ENCODE assay signal across 10 cellular contexts in genomic region chr1:27563407-27564263, GRCh38. TPM values are rescaled to one million over a fixed set of nuclear protein-coding genes. Genes with fewer than 3 reads are reported as not detected.
DNase-seq lines count a peak whose midpoint lies in the region; ATAC-seq, FAIRE-seq and TF ChIP-seq lines count a peak whose summit lies in the region.
"Had no signal": no experiment of that assay in that cellular context is flagged by ENCODE, and none has a peak within 500 bp of the region (broad histone marks: within the 10 kb centered on the region; RNA-seq: fewer than 3 reads in every experiment).

No MANE protein-coding gene starts in this region.

- in situ Hi-C loops in HepG2 (cut with HindIII; ENCODE audit: extremely low pct_ligation_motif_present, low pct_unique_long_range_greater_than_20kb): no loop called here

- intact Hi-C loops in HepG2 (cut with micrococcal nuclease; ENCODE audit: unreplicated experiment) (loop anchor here (5.0 kb wide), 1 partner anchor 99 kb away; no protein-coding TSS in a partner anchor), testis (cut with DNase I; ENCODE audit: low total_unique reads) (no loop called here)

- H3K4me2 ChIP-seq in HepG2 (ENCODE audit: low read depth, low read length): peak overlapping the region; percentile 86

- no peak overlapping the region for H2AFZ ChIP-seq in HepG2 (ENCODE audit: low read length)

- H3K27ac Mint-ChIP-seq in HFFc6: peak overlapping the region; percentile 89

- ATAC-seq in HepG2: peak; percentile 82
- no peak for ATAC-seq in GM21737 (IDR thresholded peaks at IDR 0.05; ENCODE audit: unreplicated experiment)
- no peak for ATAC-seq in GM21723 (IDR thresholded peaks at IDR 0.05; ENCODE audit: unreplicated experiment)
- ATAC-seq in HG03039 (IDR thresholded peaks at IDR 0.05; ENCODE audit: unreplicated experiment): no peak

- BruUV-seq in HepG2 (replicated peaks; lab: Mats Ljungman, UMichigan): no TSS peak

- H3K9me3 Mint-ChIP-seq in HFFc6: no peaks in the 10 kb centered on the region

- peaks cover 82% of the 10 kb centered on the region for H3K4me1 ChIP-seq in HepG2 (ENCODE audit: insufficient read depth, low read length)
- peaks cover 83% of the 10 kb centered on the region for H3K4me1 ChIP-seq in testis

- CTCF ChIA-PET in HepG2 (lab: Yijun Ruan, JAX; ENCODE audit: low intra/inter-chr PET ratio, low total read pairs): no interaction called here

- TF ChIP-seq EP300 in HepG2 (IDR thresholded peaks at IDR 0.05; ENCODE audit: low read depth in 2 of 2, low read length in 2 of 2): peak; percentile 40 to 88; a peak in 3 of 4 replicates
- TF ChIP-seq EP300 in HepG2 (CRISPR knock-in tag; IDR thresholded peaks at IDR 0.05; ENCODE audit: borderline replicate concordance): peak; percentile 88

- H3K27me3 ChIP-seq in HepG2 (ENCODE audit: control insufficient read depth in 1 of 2, insufficient read depth in 2 of 2, low read length in 2 of 2) (no peaks in the 10 kb centered on the region), testis (no peaks in the 10 kb centered on the region)

- H4K20me1 ChIP-seq in HepG2 (ENCODE audit: insufficient read depth, low read length): no peaks in the 10 kb centered on the region

- no peaks in the 10 kb centered on the region for H3K36me3 Mint-ChIP-seq in HFFc6 (ENCODE audit: low read depth)

- TF ChIP-seq POLR2A in HepG2 (IDR thresholded peaks at IDR 0.05; ENCODE audit: insufficient read depth in 1 of 2, low read depth in 2 of 2, low read length in 2 of 2) (peak in 1 of 2 experiments; percentile 42; a peak in 2 of 4 replicates), testis (IDR thresholded peaks at IDR 0.05) (no peak)

- WGBS in HepG2 (ENCODE audit: low lambda C conversion rate): 17% methylated on average over 5 of the region's 10 CpGs
- 49 to 54% methylated on average over 7 to 10 of the region's 10 CpGs for WGBS in testis, 2 donors

- H3K4me1 Mint-ChIP-seq in HFFc6 (ENCODE audit: low read depth): peaks cover 83% of the 10 kb centered on the region

- H3K4me3 Mint-ChIP-seq in HFFc6: peak overlapping the region; percentile 64

- H3K4me3 ChIP-seq in HepG2 (replicated peaks in 1 of 3; ENCODE audit: insufficient read depth in 1 of 3, low read depth in 2 of 3, low read length in 3 of 3) (peak overlapping the region in 2 of 3 experiments; percentile 8 to 57; a peak in 3 of 6 replicates), testis (no peak overlapping the region)

- TF ChIP-seq CTCF in HFFc6 (IDR thresholded peaks at IDR 0.05): no peak
- TF ChIP-seq CTCF in HepG2 (CRISPR knock-in tag; IDR thresholded peaks at IDR 0.05): peak; percentile 43
- TF ChIP-seq CTCF in testis (IDR thresholded peaks at IDR 0.05): no peak

- H3K9me3 ChIP-seq in HepG2 (ENCODE audit: low read length) (no peaks in the 10 kb centered on the region), testis (no peaks in the 10 kb centered on the region)

- peaks cover 19% of the 10 kb centered on the region for H3K79me2 ChIP-seq in HepG2 (ENCODE audit: insufficient read depth, low read length)

- H3K27ac ChIP-seq in caudate nucleus (ENCODE audit: low read depth, low read length) (peak overlapping the region; percentile 87), HepG2 (ENCODE audit: extremely low read length, insufficient read depth, low read length) (peak overlapping the region; percentile 95), testis (peak overlapping the region; percentile 71 to 92)

- POLR2A ChIA-PET in HepG2 (lab: Yijun Ruan, JAX): interaction anchor here (0.7 to 3.4 kb wide), 25 partner anchors 9 to 257 kb away, joined by 3 to 48 read pairs (median 7); partner anchors contain the start of genes AHDC1, FAM76A, IFI6 and WASF2

- TF ChIP-seq RAD21 in HepG2 (CRISPR knock-in tag; IDR thresholded peaks at IDR 0.05): peak; percentile 51

- H3K27me3 Mint-ChIP-seq in HFFc6 (ENCODE audit: insufficient read depth): peaks cover 4% of the 10 kb centered on the region

- FAIRE-seq in HepG2 (lab: Jason Lieb, UNC): peak; percentile 99

- H3K36me3 ChIP-seq in HepG2 (replicated peaks in 1 of 2; ENCODE audit: control insufficient read depth in 1 of 2, insufficient read depth in 2 of 2, low read length in 2 of 2): peaks cover 0 to 5% of the 10 kb centered on the region in 2 experiments; a peak in 1 of 5 replicates
- H3K36me3 ChIP-seq in testis (ENCODE audit: low read depth, missing control alignments): no peaks in the 10 kb centered on the region

- H3K9ac ChIP-seq in HepG2 (ENCODE audit: insufficient read depth, low read depth, low read length): peak overlapping the region; percentile 76

- DNase-seq in HFFc6: peak; percentile 60
- peak in 8 of 61 donors; percentile 17 to 64 (median 24) for DNase-seq in caudate nucleus (lab: John Stamatoyannopoulos, UW)
- DNase-seq in HepG2 (ENCODE audit: low spot score): peak; percentile 95
- peak; percentile 76 for DNase-seq in testis
- no peak for DNase-seq in SIG-M5 treated with dmso at 0.1 percent for 504 hours (lab: John Stamatoyannopoulos, UW; ENCODE audit: unreplicated experiment)
- DNase-seq: activated CD8-positive, alpha-beta memory T cell treated with anti-CD3 and anti-CD28 coated beads, Interleukin-2, amount 50 U/mL, for 4 hours; stimulated activated naive CD4-positive, alpha-beta T cell treated with Interleukin-2 at 50 U/mL for 16 hours had no signal

TF ChIP-seq in HepG2, 621 proteins besides CTCF, POLR2A, EP300 and RAD21 (continues in another document):
- TF ChIP-seq THYN1 (CRISPR knock-in tag; IDR thresholded peaks at IDR 0.05; ENCODE audit: borderline replicate concordance, low read depth) (no peak), CBX5 (CRISPR knock-in tag; IDR thresholded peaks at IDR 0.05; ENCODE audit: borderline replicate concordance) (peak; percentile 77; the same call in 1 of the 2 replicates), ZNF691 (CRISPR knock-in tag; IDR thresholded peaks at IDR 0.05; ENCODE audit: borderline replicate concordance, low read depth) (peak; percentile 93; the same call in 1 of the 2 replicates), PAWR (CRISPR knock-in tag; IDR thresholded peaks at IDR 0.05; ENCODE audit: borderline replicate concordance) (no peak), SETDB1 (CRISPR knock-in tag; IDR thresholded peaks at IDR 0.05; ENCODE audit: borderline replicate concordance) (no peak), GTF2F1 (IDR thresholded peaks at IDR 0.05; ENCODE audit: low read length) (no peak), ZNF614 (CRISPR knock-in tag; IDR thresholded peaks at IDR 0.05; ENCODE audit: borderline replicate concordance) (peak; percentile 80; the same call in 1 of the 2 replicates), ZMYM3 (CRISPR knock-in tag; IDR thresholded peaks at IDR 0.05) (peak; percentile 97), ZMYM2 (CRISPR knock-in tag; IDR thresholded peaks at IDR 0.05) (peak; percentile 79; the same call in 1 of the 2 replicates), ZSCAN22 (CRISPR knock-in tag; IDR thresholded peaks at IDR 0.05) (no peak), ZNF530 (CRISPR knock-in tag; IDR thresholded peaks at IDR 0.05; ENCODE audit: low read depth) (no peak), TFDP2 (CRISPR knock-in tag; IDR thresholded peaks at IDR 0.05) (peak; percentile 96), GATAD1 (CRISPR knock-in tag; IDR thresholded peaks at IDR 0.05) (peak; percentile 56), ZNF292 (CRISPR knock-in tag; IDR thresholded peaks at IDR 0.05; ENCODE audit: borderline replicate concordance, low read depth) (peak; percentile 98), PHF21A (CRISPR knock-in tag; IDR thresholded peaks at IDR 0.05) (peak; percentile 95)

RNA-seq across cellular contexts. Expression of gene AHDC1, which starts 40.3 kb away (rescaled TPM):
- total RNA-seq in HFFc6 (2021; fragmentation: NEBNext Ultra II Directional; extraction: Animal tissue kit (Norgen Biotek cat#: 25700)): 10 to 100 TPM; 30.7 to 53.2 (median 34.7) TPM
- 2.6 and 2.7 TPM in 2 replicates for total RNA-seq in HepG2 (2016; rRNA removed; fragmentation: Illumina TruSeq; extraction: Trizol)
- 1.9 and 2.6 TPM in 2 replicates for total RNA-seq in HepG2 (2016; cell fraction: cytosol; rRNA removed; fragmentation: Illumina TruSeq; extraction: Trizol; ENCODE audit: low read depth)
- total RNA-seq in HepG2 (2016; cell fraction: insoluble cytoplasmic fraction; rRNA removed; fragmentation: Illumina TruSeq; extraction: Trizol): 3.1 and 3.5 TPM in 2 replicates
- total RNA-seq in HepG2 (2016; cell fraction: membrane; rRNA removed; fragmentation: Illumina TruSeq; extraction: Trizol): 1.6 and 2.4 TPM in 2 replicates
- total RNA-seq in HepG2 (2016; cell fraction: nucleus; rRNA removed; fragmentation: Illumina TruSeq; extraction: Trizol): 3.0 and 6.6 TPM in 2 replicates
- polyA plus RNA-seq in HepG2 (2011; rRNA removed): 1.0 and 1.2 TPM in 2 replicates
- polyA plus RNA-seq in HepG2 (2011; cell fraction: cytosol; rRNA removed): 0.52 and 0.72 TPM in 2 replicates
- 7.0 and 8.3 TPM in 2 replicates for polyA plus RNA-seq in HepG2 (2011; cell fraction: nucleus; rRNA removed)
- polyA plus RNA-seq in HepG2 (2012): 4.7 and 7.3 TPM in 2 replicates
- 0.24 and 0.35 TPM in 2 replicates for polyA plus RNA-seq in HepG2 (2016; cell fraction: cytosol; fragmentation: Illumina TruSeq; extraction: Trizol; ENCODE audit: low read depth)
- polyA plus RNA-seq in HepG2 (2016; cell fraction: insoluble cytoplasmic fraction; fragmentation: Illumina TruSeq; extraction: Trizol; ENCODE audit: low read depth): 3.9 and 4.0 TPM in 2 replicates
- 0.32 and 0.57 TPM in 2 replicates for polyA plus RNA-seq in HepG2 (2016; cell fraction: membrane; fragmentation: Illumina TruSeq; extraction: Trizol; ENCODE audit: low read depth)
- polyA plus RNA-seq in HepG2 (2016; cell fraction: nucleus; fragmentation: Illumina TruSeq; extraction: Trizol; ENCODE audit: insufficient read depth, low read depth): 12.2 and 16.8 TPM in 2 replicates
- 3.1 and 6.5 TPM in 2 replicates for polyA minus RNA-seq in HepG2 (2011; rRNA and poly(A)+ RNA removed; ENCODE audit: low replicate concordance)
- 3.1 and 3.7 TPM in 2 replicates for polyA minus RNA-seq in HepG2 (2011; cell fraction: cytosol; rRNA and poly(A)+ RNA removed)
- 5.1 and 5.3 TPM in 2 replicates for polyA minus RNA-seq in HepG2 (2011; cell fraction: nucleus; rRNA and poly(A)+ RNA removed)
- 10 to 100 TPM; 73.7 to 86.8 TPM for total RNA-seq in testis
- 32.5 TPM for polyA plus RNA-seq in testis (ENCODE audit: insufficient read depth, low read depth, low replicate concordance)

Comparison
In these comparisons a context has a peak if more than half of its experiments do, and no peak if none do; other contexts are left out.
1. H3K4me3 ChIP-seq: peak in HepG2 (2 of 3); none in testis (0 of 2).
2. Peak in every context shown above with its lines, with median percentiles within 50 percentile points of each other: H3K27ac ChIP-seq.